In the genomic region with DNA sequence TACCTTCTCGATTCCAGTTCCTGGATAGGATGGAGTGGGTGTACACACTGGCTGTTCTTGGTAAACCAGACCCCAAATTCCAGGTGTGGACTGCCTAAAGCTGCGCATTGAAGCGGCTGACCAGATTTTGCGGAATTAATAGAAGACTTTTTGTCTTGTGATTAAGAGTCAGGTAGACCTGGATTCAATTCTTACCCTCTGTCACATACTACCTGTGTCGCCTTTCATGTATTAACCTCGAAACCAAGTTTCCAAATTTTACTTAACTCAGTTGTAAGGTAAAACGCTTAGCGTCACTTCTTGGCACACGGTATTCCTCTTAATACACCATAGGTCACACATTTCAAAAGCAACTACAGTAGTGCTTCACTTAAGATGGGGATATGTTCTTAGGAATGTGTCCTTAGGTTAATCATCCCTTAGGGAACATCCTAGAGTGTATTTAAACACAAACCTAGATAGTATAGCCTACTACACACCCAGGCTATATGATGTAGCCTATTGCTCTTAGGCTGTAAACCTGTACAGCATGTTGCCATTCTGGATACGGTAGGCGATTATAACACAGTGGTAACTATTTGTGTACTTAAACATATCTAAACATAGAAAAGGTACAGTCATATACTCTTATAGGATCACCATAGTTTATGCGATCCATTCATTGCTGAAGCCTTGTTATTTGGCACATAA, we compare ENCODE assay signal across 8 cellular contexts. TPM values are rescaled to one million over a fixed set of nuclear protein-coding genes. Genes with fewer than 3 reads are reported as not detected.
DNase-seq lines count a peak whose midpoint lies in the region; ATAC-seq and TF ChIP-seq lines count a peak whose summit lies in the region.

No MANE protein-coding gene starts in this region.

- no peaks in the 10 kb centered on the region for H3K9me2 ChIP-seq in GM23248 (ENCODE audit: insufficient read depth)

- H3K27ac ChIP-seq in GM23248 (peak overlapping the region; percentile 95), VCaP (peak overlapping the region; percentile 92), gastroesophageal sphincter (peak overlapping the region; percentile 85 to 94 (median 90)), skin epidermis (peak overlapping the region; percentile 39 to 98 (median 89))

- peaks cover 43% of the 10 kb centered on the region for H3K79me2 ChIP-seq in GM23248 (ENCODE audit: insufficient read depth)

- 31 to 35% methylated on average over 12 of the region's 12 CpGs for WGBS in GM23248 (ENCODE audit: low coverage in 1 of 2, low lambda C conversion rate in 2 of 2, missing lambda C conversion rate in 2 of 2), 2 experiments
- whole genome bisulfite sequencing in gastroesophageal sphincter (ENCODE audit: low coverage in 1 of 2), 2 donors = 47 to 61% methylated on average over 8 to 12 of the region's 12 CpGs

- H3K27me3 ChIP-seq in GM23248 (replicated peaks; ENCODE audit: insufficient read depth) = no peaks in the 10 kb centered on the region
- no peaks in the 10 kb centered on the region for H3K27me3 ChIP-seq in gastroesophageal sphincter

- no peak for TF ChIP-seq EP300 in gastroesophageal sphincter (IDR thresholded peaks at IDR 0.05)

- H3K4me2 ChIP-seq in GM23248 (ENCODE audit: unreplicated experiment) = peak overlapping the region; percentile 99

- H4K20me1 ChIP-seq in GM23248 (ENCODE audit: insufficient read depth) = no peaks in the 10 kb centered on the region

- H3K4me1 ChIP-seq in GM23248 (ENCODE audit: insufficient read depth) (peaks cover 17% of the 10 kb centered on the region), gastroesophageal sphincter (peaks cover 6 to 33% (median 7%) of the 10 kb centered on the region in 3 donors)

- peaks cover 7% of the 10 kb centered on the region for H3F3A ChIP-seq in GM23248 (ENCODE audit: insufficient read depth)

- H3K4me3 ChIP-seq in GM23248 (peak overlapping the region; percentile 95), gastroesophageal sphincter (peak overlapping the region; percentile 92 to 95), skin epidermis (peak overlapping the region; percentile 78 to 99 (median 92))

- H3K9me3 ChIP-seq in GM23248 (ENCODE audit: low read depth) (no peaks in the 10 kb centered on the region), gastroesophageal sphincter (no peaks in the 10 kb centered on the region)

- in situ Hi-C loops in GM23248 (cut with MboI) = no loop called here

- peaks cover 7% of the 10 kb centered on the region; the same call in 1 of the 2 replicates for H3K36me3 ChIP-seq in GM23248 (ENCODE audit: low read depth)
- peaks cover 0 to 4% of the 10 kb centered on the region in 2 donors for H3K36me3 ChIP-seq in gastroesophageal sphincter

- no peak for TF ChIP-seq POLR2A in gastroesophageal sphincter (IDR thresholded peaks at IDR 0.05)

- DNase-seq in GM23248 (peak; percentile 43), NCI-H446 treated with DMSO at 0.1 percent for 48 hours (lab: John Stamatoyannopoulos, UW) (no peak), GM10266 (ENCODE audit: extremely low spot score) (no peak), AG08396 (ENCODE audit: low spot score) (no peak), SK-N-DZ (ENCODE audit: low spot score) (no peak)

- peak overlapping the region; percentile 98 for H3K9ac ChIP-seq in GM23248

- ATAC-seq in gastroesophageal sphincter = no peak

- peak overlapping the region; percentile 94 for H2AFZ ChIP-seq in GM23248

- no peak for TF ChIP-seq CTCF in VCaP (conservative IDR thresholded peaks at IDR 0.05)
- no peak for TF ChIP-seq CTCF in gastroesophageal sphincter (IDR thresholded peaks at IDR 0.05)
- TF ChIP-seq CTCF in GM10266 (IDR thresholded peaks at IDR 0.05; ENCODE audit: control insufficient read depth, insufficient read depth, low read depth, missing control alignments) = no peak

RNA-seq across cellular contexts. Expression of gene GOPC, which starts 0.7 kb away (rescaled TPM):
- total RNA-seq in GM23248 (2014; rRNA removed; shearing (Covaris generic)) = 71.8 and 81.4 TPM in 2 replicates
- polyA plus RNA-seq in GM23248 (2016; fragmentation: Nextera tagmentation; extraction: Ambion mirVana) = 43.0 and 44.8 TPM in 2 replicates
- 10 to 100 TPM; 20.5 to 34.1 (median 24.2) TPM for total RNA-seq in gastroesophageal sphincter
- 34.8 and 37.7 TPM in 2 replicates for polyA plus RNA-seq in SK-N-DZ (2014; cell fraction: cytosol; rRNA removed)
- 51.4 and 57.2 TPM in 2 replicates for polyA plus RNA-seq in SK-N-DZ (2014; cell fraction: nucleus; rRNA removed)
